Comparison of ENCODE assay signal across 21 cellular contexts in the genomic region with DNA sequence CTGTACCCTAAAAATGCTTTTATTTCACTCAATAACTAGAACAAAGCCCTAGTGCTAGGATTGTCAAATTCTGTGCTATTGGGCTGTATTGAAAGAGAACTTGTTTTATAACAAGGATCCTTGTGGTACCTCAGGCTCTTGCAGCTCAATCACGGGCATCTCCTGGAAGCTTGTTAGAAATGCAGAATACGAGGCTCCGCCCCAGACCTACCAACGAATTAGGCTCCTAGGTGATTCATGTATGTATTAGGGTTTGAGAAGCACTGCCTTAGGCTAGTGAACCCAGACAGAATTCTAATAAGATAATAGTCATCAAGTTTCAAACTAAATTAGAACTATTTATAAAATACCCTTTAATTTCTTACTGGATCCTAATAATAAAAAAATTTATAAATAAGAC. TPM values are rescaled to one million over a fixed set of nuclear protein-coding genes. Genes with fewer than 3 reads are reported as not detected.
DNase-seq lines count a peak whose midpoint lies in the region; TF ChIP-seq lines count a peak whose summit lies in the region.
"Had no signal": no experiment of that assay in that cellular context is flagged by ENCODE, and none has a peak within 500 bp of the region (broad histone marks: within the 10 kb centered on the region; RNA-seq: fewer than 3 reads in every experiment).

No MANE protein-coding gene starts in this region.

- H3K36me3 ChIP-seq in breast epithelium: no peaks in the 10 kb centered on the region
- H3K36me3 ChIP-seq in endodermal cell (ENCODE audit: control insufficient read depth, insufficient read depth, low read length): peaks cover 43% of the 10 kb centered on the region

- TF ChIP-seq POLR2A in breast epithelium (IDR thresholded peaks at IDR 0.05): no peak

- POLR2A ChIA-PET in MCF 10A (lab: Yijun Ruan, JAX): interaction anchor here (0.9 kb wide), 1 partner anchor 11 kb away, joined by 3 read pairs; no protein-coding TSS in a partner anchor

- 83 to 96% methylated on average over 1 to 4 of the region's 4 CpGs for WGBS in endodermal cell (ENCODE audit: insufficient coverage in 1 of 2, insufficient read length in 1 of 2), 2 experiments

- H3K4me3 ChIP-seq in breast epithelium (no peak overlapping the region), endodermal cell (ENCODE audit: low read length) (no peak overlapping the region)
- H3K4me3 ChIP-seq: BLaER1 treated with 17β-estradiol and CSF1 and Interleukin-3, amounts not matched to agents 10 nM and 100 nM; GM12878 had no signal

- no peaks in the 10 kb centered on the region for H3K4me1 ChIP-seq in breast epithelium
- no peaks in the 10 kb centered on the region for H3K4me1 ChIP-seq in endodermal cell (ENCODE audit: control insufficient read depth, insufficient read depth, low read length)
- H3K4me1 ChIP-seq: Caco-2 had no signal

- no peaks in the 10 kb centered on the region for H3K27me3 ChIP-seq in breast epithelium
- H3K27me3 ChIP-seq in endodermal cell (ENCODE audit: control insufficient read depth, insufficient read depth, low read length, poor library complexity, severe bottlenecking): no peaks in the 10 kb centered on the region
- H3K27me3 ChIP-seq: BLaER1 treated with 17β-estradiol and CSF1 and Interleukin-3, amounts not matched to agents 10 nM and 100 nM had no signal

- H3K27me3 Mint-ChIP-seq in MCF 10A (ENCODE audit: insufficient read depth, unreplicated experiment) (no peaks in the 10 kb centered on the region), endodermal cell (ENCODE audit: insufficient read depth) (no peaks in the 10 kb centered on the region)
- H3K27me3 Mint-ChIP-seq: CD4-positive, alpha-beta memory T cell had no signal

- CTCF ChIA-PET in MCF 10A (lab: Yijun Ruan, JAX): no interaction called here

- BruUV-seq in MCF 10A (replicated peaks; lab: Mats Ljungman, UMichigan): no TSS peak

- H3K4me1 Mint-ChIP-seq in MCF 10A (ENCODE audit: insufficient read depth, unreplicated experiment) (peaks cover 19% of the 10 kb centered on the region), endodermal cell (no peaks in the 10 kb centered on the region)

- no peak overlapping the region for H3K27ac ChIP-seq in breast epithelium
- no peak overlapping the region for H3K27ac ChIP-seq in endodermal cell (ENCODE audit: low read depth, low read length)
- H3K27ac ChIP-seq: BLaER1 treated with 17β-estradiol and CSF1 and Interleukin-3, amounts not matched to agents 10 nM and 100 nM had no signal

- H3K4me3 Mint-ChIP-seq in MCF 10A (ENCODE audit: unreplicated experiment) (no peak overlapping the region), endodermal cell (no peak overlapping the region)
- H3K4me3 Mint-ChIP-seq: CD4-positive, alpha-beta memory T cell had no signal

- no peak overlapping the region for H3K27ac Mint-ChIP-seq in MCF 10A (ENCODE audit: low read depth, unreplicated experiment)
- no peak overlapping the region for H3K27ac Mint-ChIP-seq in endodermal cell
- H3K27ac Mint-ChIP-seq: CD4-positive, alpha-beta memory T cell had no signal

- H3K9me3 Mint-ChIP-seq in MCF 10A (ENCODE audit: unreplicated experiment): no peaks in the 10 kb centered on the region
- no peaks in the 10 kb centered on the region for H3K9me3 Mint-ChIP-seq in endodermal cell
- H3K9me3 Mint-ChIP-seq: CD4-positive, alpha-beta memory T cell had no signal

- DNase-seq in MCF 10A (ENCODE audit: unreplicated experiment): peak; percentile 42
- no peak for DNase-seq in breast epithelium (ENCODE audit: low spot score in 2 of 2)
- DNase-seq in endodermal cell: peak; percentile 57
- DNase-seq in iPS-NIHi7 (ENCODE audit: extremely low spot score): peak; percentile 8
- DNase-seq in NCI-H446 (lab: John Stamatoyannopoulos, UW): no peak
- DNase-seq in NCI-H774 (lab: John Stamatoyannopoulos, UW): no peak
- no peak for DNase-seq in NCI-H2081 (lab: John Stamatoyannopoulos, UW)
- DNase-seq: 8988T; Caco-2; CD4-positive, alpha-beta memory T cell; DMS 273 treated with DMSO at 0.1 percent for 48 hours; DMS79 treated with DMSO at 0.1 percent for 48 hours; KBM-7; NCI-H1092 treated with DMSO at 0.1 percent for 48 hours; NCI-H146; NCI-H2029 treated with DMSO at 0.1 percent for 48 hours; NCI-H69; OCI-M1; Right ventricle myocardium superior had no signal

- H3K9me3 ChIP-seq in breast epithelium: no peaks in the 10 kb centered on the region
- no peaks in the 10 kb centered on the region for H3K9me3 ChIP-seq in endodermal cell (ENCODE audit: control insufficient read depth, low read length)
- H3K9me3 ChIP-seq: BLaER1 treated with 17β-estradiol and CSF1 and Interleukin-3, amounts not matched to agents 10 nM and 100 nM; Caco-2 had no signal

- no peak for TF ChIP-seq CTCF in MCF 10A (IDR thresholded peaks at IDR 0.05; ENCODE audit: unreplicated experiment)
- no peak for TF ChIP-seq CTCF in breast epithelium (IDR thresholded peaks at IDR 0.05)
- no peak for TF ChIP-seq CTCF in endodermal cell (conservative IDR thresholded peaks at IDR 0.05)

- H3K9ac ChIP-seq in endodermal cell (ENCODE audit: extremely low read depth, low read length, poor library complexity, severe bottlenecking): no peak overlapping the region
- H3K9ac ChIP-seq: BLaER1 treated with 17β-estradiol and CSF1 and Interleukin-3, amounts not matched to agents 10 nM and 100 nM had no signal

- intact Hi-C loops in MCF 10A (cut with micrococcal nuclease) (no loop called here), breast epithelium (cut with DNase I; ENCODE audit: low total_unique reads) (no loop called here)

- H3K36me3 Mint-ChIP-seq in MCF 10A (ENCODE audit: insufficient read depth, unreplicated experiment): peaks cover 59% of the 10 kb centered on the region
- H3K36me3 Mint-ChIP-seq in endodermal cell (ENCODE audit: low read depth): peaks cover 35% of the 10 kb centered on the region

RNA-seq across cellular contexts. Expression of a gene that starts 45.6 kb away (rescaled TPM):
- total RNA-seq in MCF 10A (2022): 68.1 and 83.9 TPM in 2 replicates
- 100 to 1,000 TPM in 1 of 3 donors, 10 to 100 TPM in 2; 41.1 to 133 (median 87.2) TPM for total RNA-seq in breast epithelium
- total RNA-seq in endodermal cell: 10 to 100 TPM; 55.4 to 56.2 TPM
- polyA plus RNA-seq in endodermal cell (2013, experiment 1 of 2): 42.0 TPM
- polyA plus RNA-seq in endodermal cell (2013, experiment 2 of 2): 41.8 TPM

Comparison
In these comparisons a context has a peak if more than half of its experiments do, and no peak if none do; other contexts are left out.
1. DNase-seq: peak in MCF 10A (single experiment), endodermal cell (single experiment) and iPS-NIHi7 (single experiment); none in breast epithelium (0 of 2), NCI-H446 (0 of 2), NCI-H774 (single experiment) and NCI-H2081 (0 of 2).